8 cellular contexts compared by ENCODE assay signal in genomic region chr6:148440877-148441453, GRCh38.
DNase-seq lines count a peak whose midpoint lies in the region; ATAC-seq and TF ChIP-seq lines count a peak whose summit lies in the region.

No MANE protein-coding gene starts in this region.

- H3K4me2 ChIP-seq in mammary epithelial cell (ENCODE audit: insufficient read depth, low read depth, low read length), result peak overlapping the region; percentile 83

- no peaks in the 10 kb centered on the region for H4K20me1 ChIP-seq in mammary epithelial cell (ENCODE audit: insufficient read depth, low read length)

- peak overlapping the region; percentile 29 for H3K9ac ChIP-seq in mammary epithelial cell (ENCODE audit: insufficient read depth, low read length)

- H3K9me3 ChIP-seq in mammary epithelial cell (replicated peaks; ENCODE audit: insufficient read depth, low read length) (no peaks in the 10 kb centered on the region), lung (ENCODE audit: control insufficient read depth in 2 of 2, insufficient read depth in 1 of 2, low read length in 1 of 2) (no peaks in the 10 kb centered on the region)
- H3K9me3 ChIP-seq in naive thymus-derived CD4-positive, alpha-beta T cell (ENCODE audit: control insufficient read depth in 2 of 3, low read length in 3 of 3), result no peaks in the 10 kb centered on the region

- H3K27me3 ChIP-seq in mammary epithelial cell (ENCODE audit: insufficient read depth, low read length), result no peaks in the 10 kb centered on the region
- H3K27me3 ChIP-seq in lung (ENCODE audit: control insufficient read depth, insufficient read depth), result no peaks in the 10 kb centered on the region
- H3K27me3 ChIP-seq in naive thymus-derived CD4-positive, alpha-beta T cell (ENCODE audit: control insufficient read depth in 2 of 2, insufficient read depth in 2 of 2, low read length in 2 of 2), result no peaks in the 10 kb centered on the region

- no peak overlapping the region for H3K4me3 Mint-ChIP-seq in naive thymus-derived CD4-positive, alpha-beta T cell
- H3K4me3 Mint-ChIP-seq in stimulated activated memory B cell treated with anti-CD40 and anti-IgM and Interleukin-4, amounts not matched to agents 10 μg/mL and 1 μg/mL and 100 μg/mL, for 72 hours, result no peak overlapping the region

- H3K4me1 Mint-ChIP-seq in naive thymus-derived CD4-positive, alpha-beta T cell, result peaks cover 0 to 4% (median 0%) of the 10 kb centered on the region in 7 donors
- H3K4me1 Mint-ChIP-seq in stimulated activated memory B cell treated with anti-CD40 and anti-IgM and Interleukin-4, amounts not matched to agents 10 μg/mL and 1 μg/mL and 100 μg/mL, for 72 hours, result peaks cover 11% of the 10 kb centered on the region

- H3K27me3 Mint-ChIP-seq in naive thymus-derived CD4-positive, alpha-beta T cell, result peaks cover 10 to 32% (median 20%) of the 10 kb centered on the region in 5 donors
- H3K27me3 Mint-ChIP-seq in stimulated activated memory B cell treated with anti-CD40 and anti-IgM and Interleukin-4, amounts not matched to agents 10 μg/mL and 1 μg/mL and 100 μg/mL, for 72 hours, result peaks cover 28% of the 10 kb centered on the region

- POLR2A ChIA-PET in AG04449 (lab: Yijun Ruan, JAX), result no interaction called here
- POLR2A ChIA-PET in naive thymus-derived CD4-positive, alpha-beta T cell (lab: Charles Lee), result no interaction called here

- peaks cover 0 to 1% (median 0%) of the 10 kb centered on the region in 11 donors for H3K9me3 Mint-ChIP-seq in naive thymus-derived CD4-positive, alpha-beta T cell
- H3K9me3 Mint-ChIP-seq in stimulated activated memory B cell treated with anti-CD40 and anti-IgM and Interleukin-4, amounts not matched to agents 10 μg/mL and 1 μg/mL and 100 μg/mL, for 72 hours, result peaks cover 2% of the 10 kb centered on the region

- intact Hi-C loops in mammary epithelial cell (cut with micrococcal nuclease), result loop anchor here (1.0 kb wide), 1 partner anchor 99 kb away; the partner anchor contains the start of gene SASH1
- intact Hi-C loops in naive thymus-derived CD4-positive, alpha-beta T cell (cut with micrococcal nuclease), result no loop called here

- H3K4me1 ChIP-seq in mammary epithelial cell (ENCODE audit: insufficient read depth, low read length) (peaks cover 31% of the 10 kb centered on the region), lung (ENCODE audit: control insufficient read depth in 2 of 2, insufficient read depth in 2 of 2, low read length in 2 of 2) (peaks cover 8 to 14% of the 10 kb centered on the region in 2 donors)
- H3K4me1 ChIP-seq in naive thymus-derived CD4-positive, alpha-beta T cell (ENCODE audit: control insufficient read depth in 2 of 2, insufficient read depth in 2 of 2, low read length in 2 of 2), result no peaks in the 10 kb centered on the region

- ATAC-seq in lung (ENCODE audit: insufficient read depth, low FRiP score) (peak; percentile 73), HG02852 (IDR thresholded peaks at IDR 0.05; ENCODE audit: unreplicated experiment) (no peak)
- no peak for ATAC-seq in naive thymus-derived CD4-positive, alpha-beta T cell
- ATAC-seq in stimulated activated memory B cell treated with anti-CD40 and anti-IgM and Interleukin-4, amounts not matched to agents 10 μg/mL and 1 μg/mL and 100 μg/mL, for 72 hours, result no peak

- peak overlapping the region; percentile 38 for H2AFZ ChIP-seq in mammary epithelial cell (ENCODE audit: low read depth, low read length)

- no peaks in the 10 kb centered on the region for H3K79me2 ChIP-seq in mammary epithelial cell (ENCODE audit: insufficient read depth, low read length)

- no peaks in the 10 kb centered on the region for H3K36me3 Mint-ChIP-seq in naive thymus-derived CD4-positive, alpha-beta T cell
- H3K36me3 Mint-ChIP-seq in stimulated activated memory B cell treated with anti-CD40 and anti-IgM and Interleukin-4, amounts not matched to agents 10 μg/mL and 1 μg/mL and 100 μg/mL, for 72 hours, result no peaks in the 10 kb centered on the region

- H3K4me3 ChIP-seq in AG04449 (ENCODE audit: low read depth, low read length) (no peak overlapping the region; the same call in 1 of the 2 replicates), mammary epithelial cell (replicated peaks in 1 of 3; ENCODE audit: insufficient read depth in 1 of 3, low read depth in 2 of 3, low read length in 3 of 3) (peak overlapping the region in 1 of 3 experiments; percentile 22), lung (no peak overlapping the region)
- no peak overlapping the region for H3K4me3 ChIP-seq in naive thymus-derived CD4-positive, alpha-beta T cell (ENCODE audit: low read length)

- peaks cover 2% of the 10 kb centered on the region for H3K36me3 ChIP-seq in mammary epithelial cell (ENCODE audit: insufficient read depth, low read length)
- H3K36me3 ChIP-seq in lung (ENCODE audit: control insufficient read depth in 2 of 2, insufficient read depth in 2 of 2, low read length in 2 of 2), result no peaks in the 10 kb centered on the region
- no peaks in the 10 kb centered on the region for H3K36me3 ChIP-seq in naive thymus-derived CD4-positive, alpha-beta T cell (ENCODE audit: control insufficient read depth in 2 of 3, insufficient read depth in 3 of 3, low read length in 3 of 3)

- 5% methylated on average over 9 of the region's 9 CpGs for WGBS in mammary epithelial cell (ENCODE audit: low coverage, missing lambda C conversion rate)
- WGBS in lung, 2 donors, result 23 to 42% methylated on average over 9 of the region's 9 CpGs

- CTCF ChIA-PET in AG04449 (lab: Yijun Ruan, JAX), result interaction anchor here (1.0 to 1.2 kb wide), 2 partner anchors 261 to 275 kb away, joined by 4 read pairs; no protein-coding TSS in a partner anchor
- CTCF ChIA-PET in mammary epithelial cell (lab: Charles Lee; ENCODE audit: low non-redundant PET), result no interaction called here
- CTCF ChIA-PET in naive thymus-derived CD4-positive, alpha-beta T cell (lab: Charles Lee), result no interaction called here

- in situ Hi-C loops in mammary epithelial cell (cut with MboI; ENCODE audit: low sequenced_read_pairs in 2 of 2), result no loop called here

- dilution Hi-C loops in mammary epithelial cell (cut with HindIII; ENCODE audit: low sequenced_read_pairs), result no loop called here

- H3K27ac Mint-ChIP-seq in naive thymus-derived CD4-positive, alpha-beta T cell, result no peak overlapping the region
- H3K27ac Mint-ChIP-seq in stimulated activated memory B cell treated with anti-CD40 and anti-IgM and Interleukin-4, amounts not matched to agents 10 μg/mL and 1 μg/mL and 100 μg/mL, for 72 hours, result no peak overlapping the region

- BruUV-seq in mammary epithelial cell (replicated peaks; lab: Mats Ljungman, UMichigan), result no TSS peak

- no peak for TF ChIP-seq CTCF in AG04449 (IDR thresholded peaks at IDR 0.05; ENCODE audit: insufficient read depth, low read length, missing control alignments)
- no peak for TF ChIP-seq CTCF in mammary epithelial cell (conservative IDR thresholded peaks at IDR 0.05 in 1 of 2, IDR thresholded peaks at IDR 0.05 in 1 of 2; ENCODE audit: extremely low read depth in 1 of 2, insufficient read depth in 1 of 2, low read depth in 1 of 2, low read length in 2 of 2)
- no peak for TF ChIP-seq CTCF in lung (IDR thresholded peaks at IDR 0.05; ENCODE audit: control extremely low read depth, extremely low read depth)

- H3K27ac ChIP-seq in mammary epithelial cell (ENCODE audit: insufficient read depth, low read depth, low read length), result peak overlapping the region; percentile 71
- H3K27ac ChIP-seq in lung (ENCODE audit: low read depth in 1 of 2, low read length in 1 of 2), result peak overlapping the region; percentile 72 to 90
- no peak overlapping the region for H3K27ac ChIP-seq in naive thymus-derived CD4-positive, alpha-beta T cell (ENCODE audit: low read depth, low read length)

- DNase-seq in AG04449 (ENCODE audit: low read depth, low spot score) (peak; percentile 91), LHCN-M2 (ENCODE audit: low read depth) (peak; percentile 98), mammary epithelial cell (peak; percentile 69), lung (ENCODE audit: low spot score) (peak; percentile 86)
- no peak for DNase-seq in activated T-cell treated with anti-CD3 and anti-CD28 coated beads, Interleukin-2, amount 50 U/mL, for 48 hours
- no peak for DNase-seq in naive thymus-derived CD4-positive, alpha-beta T cell

Comparison
In these comparisons a context has a peak if more than half of its experiments do, and no peak if none do; other contexts are left out.
1. DNase-seq: peak in AG04449 (single experiment), LHCN-M2 (single experiment), mammary epithelial cell (single experiment) and lung (single experiment); none in activated T-cell treated with anti-CD3 and anti-CD28 coated beads, Interleukin-2, amount 50 U/mL, for 48 hours (0 of 2) and naive thymus-derived CD4-positive, alpha-beta T cell (0 of 9).